In genomic region chr11:1573847-1574255, GRCh38 we compare ENCODE assay signal across 8 cellular contexts. TPM values are rescaled to one million over a fixed set of nuclear protein-coding genes. Genes with fewer than 3 reads are reported as not detected.
DNase-seq lines count a peak whose midpoint lies in the region; ATAC-seq and TF ChIP-seq lines count a peak whose summit lies in the region.

No MANE protein-coding gene starts in this region.

- intact Hi-C loops in activated T-helper 2 cell treated with anti-CD3 and anti-CD28 coated beads, Interferon-gamma antibody, Interleukin-2, Interleukin-4, amounts not matched to agents 10 μg/mL and 5 μg/mL and 100 μg/mL, durations not matched to agents 14 hours and 24 hours and 36 hours (cut with micrococcal nuclease) = loop anchor here (2.0 to 10.0 kb wide), 4 partner anchors 25 to 571 kb away; no protein-coding TSS in a partner anchor
- intact Hi-C loops in right lobe of liver (cut with DNase I) = loop anchor here in 1 of 2 donors (10.0 kb wide), 1 partner anchor 119 kb away; no protein-coding TSS in a partner anchor

- H3K4me1 Mint-ChIP-seq in activated T-cell treated with anti-CD3 and anti-CD28 coated beads, Interleukin-2, amount 50 U/mL, for 72 hours (ENCODE audit: low read depth) = peaks cover 8% of the 10 kb centered on the region
- H3K4me1 Mint-ChIP-seq in activated T-helper 2 cell treated with anti-CD3 and anti-CD28 coated beads, Interferon-gamma antibody, Interleukin-2, Interleukin-4, amounts not matched to agents 10 μg/mL and 5 μg/mL and 100 μg/mL, durations not matched to agents 14 hours and 24 hours and 36 hours (ENCODE audit: low read depth) = no peaks in the 10 kb centered on the region

- no peak for TF ChIP-seq EP300 in upper lobe of left lung (IDR thresholded peaks at IDR 0.05)

- DNase-seq in activated T-cell treated with anti-CD3 and anti-CD28 coated beads, Interleukin-2, amount 50 U/mL, for 72 hours = no peak
- DNase-seq in activated T-cell treated with anti-CD3 and anti-CD28 coated beads, Interleukin-2, amount 50 U/mL, for 48 hours = no peak
- DNase-seq in activated T-helper 2 cell treated with anti-CD3 and anti-CD28 coated beads, Interferon-gamma antibody, Interleukin-2, Interleukin-4, amounts not matched to agents 10 μg/mL and 5 μg/mL and 100 μg/mL, durations not matched to agents 14 hours and 24 hours and 36 hours (ENCODE audit: low spot score) = no peak
- peak; percentile 80 to 87 (median 81) for DNase-seq in right lobe of liver
- peak; percentile 79 to 87 for DNase-seq in upper lobe of left lung
- DNase-seq in germinal center (ENCODE audit: low spot score) = no peak
- DNase-seq in RKO (ENCODE audit: low spot score) = no peak

- TF ChIP-seq CTCF in right lobe of liver (IDR thresholded peaks at IDR 0.05) (no peak), upper lobe of left lung (IDR thresholded peaks at IDR 0.05) (no peak)

- H3K27ac Mint-ChIP-seq in activated T-cell treated with anti-CD3 and anti-CD28 coated beads, Interleukin-2, amount 50 U/mL, for 72 hours = no peak overlapping the region
- no peak overlapping the region for H3K27ac Mint-ChIP-seq in activated T-helper 2 cell treated with anti-CD3 and anti-CD28 coated beads, Interferon-gamma antibody, Interleukin-2, Interleukin-4, amounts not matched to agents 10 μg/mL and 5 μg/mL and 100 μg/mL, durations not matched to agents 14 hours and 24 hours and 36 hours

- H3K36me3 Mint-ChIP-seq in activated T-cell treated with anti-CD3 and anti-CD28 coated beads, Interleukin-2, amount 50 U/mL, for 72 hours (ENCODE audit: insufficient read depth in 2 of 2) = peaks cover 3 to 5% of the 10 kb centered on the region in 2 donors
- H3K36me3 Mint-ChIP-seq in activated T-helper 2 cell treated with anti-CD3 and anti-CD28 coated beads, Interferon-gamma antibody, Interleukin-2, Interleukin-4, amounts not matched to agents 10 μg/mL and 5 μg/mL and 100 μg/mL, durations not matched to agents 14 hours and 24 hours and 36 hours (ENCODE audit: low read depth) = no peaks in the 10 kb centered on the region

- peak overlapping the region in 2 of 3 donors; percentile 45 for H3K4me3 ChIP-seq in right lobe of liver
- H3K4me3 ChIP-seq in upper lobe of left lung = peak overlapping the region in 3 of 4 donors; percentile 58 to 61 (median 59)

- H3K9me3 Mint-ChIP-seq in activated T-cell treated with anti-CD3 and anti-CD28 coated beads, Interleukin-2, amount 50 U/mL, for 72 hours = peaks cover 0 to 6% of the 10 kb centered on the region in 2 donors
- H3K9me3 Mint-ChIP-seq in activated T-helper 2 cell treated with anti-CD3 and anti-CD28 coated beads, Interferon-gamma antibody, Interleukin-2, Interleukin-4, amounts not matched to agents 10 μg/mL and 5 μg/mL and 100 μg/mL, durations not matched to agents 14 hours and 24 hours and 36 hours = peaks cover 6% of the 10 kb centered on the region

- peaks cover 7% of the 10 kb centered on the region for H3K27me3 Mint-ChIP-seq in activated T-cell treated with anti-CD3 and anti-CD28 coated beads, Interleukin-2, amount 50 U/mL, for 72 hours (ENCODE audit: low read depth)
- peaks cover 36% of the 10 kb centered on the region for H3K27me3 Mint-ChIP-seq in activated T-helper 2 cell treated with anti-CD3 and anti-CD28 coated beads, Interferon-gamma antibody, Interleukin-2, Interleukin-4, amounts not matched to agents 10 μg/mL and 5 μg/mL and 100 μg/mL, durations not matched to agents 14 hours and 24 hours and 36 hours (ENCODE audit: low read depth)

- H3K4me1 ChIP-seq in right lobe of liver (peaks cover 0 to 19% (median 5%) of the 10 kb centered on the region in 4 donors), upper lobe of left lung (peaks cover 30 to 52% (median 36%) of the 10 kb centered on the region in 4 donors)

- H3K9me3 ChIP-seq in right lobe of liver (no peaks in the 10 kb centered on the region), upper lobe of left lung (peaks cover 0 to 7% (median 6%) of the 10 kb centered on the region in 4 donors)

- peak; percentile 3 to 14 for ATAC-seq in activated T-cell treated with anti-CD3 and anti-CD28 coated beads, Interleukin-2, amount 50 U/mL, for 72 hours (replicated peaks in 1 of 2)
- ATAC-seq in right lobe of liver (peak; percentile 77 to 80 (median 78)), upper lobe of left lung (ENCODE audit: low FRiP score in 2 of 2) (peak; percentile 29 to 85), HG02852 (IDR thresholded peaks at IDR 0.05; ENCODE audit: unreplicated experiment) (no peak)

- peak overlapping the region; percentile 15 to 48 (median 31) for H3K27ac ChIP-seq in right lobe of liver
- H3K27ac ChIP-seq in upper lobe of left lung = peak overlapping the region; percentile 75 to 90 (median 82)

- H3K36me3 ChIP-seq in right lobe of liver (no peaks in the 10 kb centered on the region), upper lobe of left lung (no peaks in the 10 kb centered on the region)

- peak overlapping the region; percentile 78 to 79 for H3K4me3 Mint-ChIP-seq in activated T-cell treated with anti-CD3 and anti-CD28 coated beads, Interleukin-2, amount 50 U/mL, for 72 hours
- peak overlapping the region; percentile 33 for H3K4me3 Mint-ChIP-seq in activated T-helper 2 cell treated with anti-CD3 and anti-CD28 coated beads, Interferon-gamma antibody, Interleukin-2, Interleukin-4, amounts not matched to agents 10 μg/mL and 5 μg/mL and 100 μg/mL, durations not matched to agents 14 hours and 24 hours and 36 hours (ENCODE audit: low read depth)

- H3K27me3 ChIP-seq in right lobe of liver (no peaks in the 10 kb centered on the region), upper lobe of left lung (peaks cover 0 to 20% (median 6%) of the 10 kb centered on the region in 4 donors)

- TF ChIP-seq POLR2A in right lobe of liver (IDR thresholded peaks at IDR 0.05) (peak; percentile 77), upper lobe of left lung (IDR thresholded peaks at IDR 0.05) (peak in 1 of 4 donors; percentile 55)

- 0% methylated on average over 1 of the region's 10 CpGs for WGBS in right lobe of liver (ENCODE audit: insufficient coverage, low coverage, low lambda C conversion rate, missing lambda C conversion rate)
- WGBS in upper lobe of left lung, 2 donors = 3 to 8% methylated on average over 8 to 10 of the region's 10 CpGs

RNA-seq across cellular contexts. Expression of gene DUSP8, which starts 1.8 kb away (rescaled TPM):
- total RNA-seq in activated T-cell treated with anti-CD3 and anti-CD28 coated beads, Interleukin-2, amount 50 U/mL, for 72 hours = 1 to 10 TPM; 2.8 to 5.1 TPM
- 1.2 and 1.8 TPM in 2 replicates for total RNA-seq in activated T-helper 2 cell treated with anti-CD3 and anti-CD28 coated beads, Interferon-gamma antibody, Interleukin-2, Interleukin-4, amounts not matched to agents 10 μg/mL and 5 μg/mL and 100 μg/mL, durations not matched to agents 14 hours and 24 hours and 36 hours
- 10 to 100 TPM in 2 of 6 experiments, 1 to 10 TPM in 2, under 1 TPM in 2; 0.22 to 13.7 (median 4.4) TPM for total RNA-seq in right lobe of liver
- 10 to 100 TPM in 5 of 6 donors, 1 to 10 TPM in 1; 5.2 to 19.3 (median 13.5) TPM for total RNA-seq in upper lobe of left lung

RNA-seq across cellular contexts. Expression of gene KRTAP5-1, which starts 11.2 kb away (rescaled TPM):
- total RNA-seq in activated T-cell treated with anti-CD3 and anti-CD28 coated beads, Interleukin-2, amount 50 U/mL, for 72 hours = not detected
- total RNA-seq in activated T-helper 2 cell treated with anti-CD3 and anti-CD28 coated beads, Interferon-gamma antibody, Interleukin-2, Interleukin-4, amounts not matched to agents 10 μg/mL and 5 μg/mL and 100 μg/mL, durations not matched to agents 14 hours and 24 hours and 36 hours = not detected in 2 replicates
- total RNA-seq in right lobe of liver = not detected
- total RNA-seq in upper lobe of left lung = not detected

RNA-seq across cellular contexts. Expression of gene KRTAP5-2, which starts 24.2 kb away (rescaled TPM):
- total RNA-seq in activated T-cell treated with anti-CD3 and anti-CD28 coated beads, Interleukin-2, amount 50 U/mL, for 72 hours = not detected
- total RNA-seq in activated T-helper 2 cell treated with anti-CD3 and anti-CD28 coated beads, Interferon-gamma antibody, Interleukin-2, Interleukin-4, amounts not matched to agents 10 μg/mL and 5 μg/mL and 100 μg/mL, durations not matched to agents 14 hours and 24 hours and 36 hours = not detected in 2 replicates
- total RNA-seq in right lobe of liver (not detected), upper lobe of left lung (not detected)

RNA-seq across cellular contexts. Expression of gene KRTAP5-3, which starts 34.4 kb away (rescaled TPM):
- not detected for total RNA-seq in activated T-cell treated with anti-CD3 and anti-CD28 coated beads, Interleukin-2, amount 50 U/mL, for 72 hours
- total RNA-seq in activated T-helper 2 cell treated with anti-CD3 and anti-CD28 coated beads, Interferon-gamma antibody, Interleukin-2, Interleukin-4, amounts not matched to agents 10 μg/mL and 5 μg/mL and 100 μg/mL, durations not matched to agents 14 hours and 24 hours and 36 hours = not detected in 2 replicates
- total RNA-seq in right lobe of liver = not detected
- not detected for total RNA-seq in upper lobe of left lung

RNA-seq across cellular contexts. Expression of gene KRTAP5-4, which starts 48.1 kb away (rescaled TPM):
- total RNA-seq in activated T-cell treated with anti-CD3 and anti-CD28 coated beads, Interleukin-2, amount 50 U/mL, for 72 hours = not detected
- total RNA-seq in activated T-helper 2 cell treated with anti-CD3 and anti-CD28 coated beads, Interferon-gamma antibody, Interleukin-2, Interleukin-4, amounts not matched to agents 10 μg/mL and 5 μg/mL and 100 μg/mL, durations not matched to agents 14 hours and 24 hours and 36 hours = not detected in 2 replicates
- total RNA-seq in right lobe of liver (not detected), upper lobe of left lung (not detected)

Comparison
In these comparisons a context has a peak if more than half of its experiments do, and no peak if none do; other contexts are left out.
1. DNase-seq: peak in right lobe of liver (3 of 3) and upper lobe of left lung (2 of 2); none in activated T-cell treated with anti-CD3 and anti-CD28 coated beads, Interleukin-2, amount 50 U/mL, for 72 hours (0 of 2), activated T-cell treated with anti-CD3 and anti-CD28 coated beads, Interleukin-2, amount 50 U/mL, for 48 hours (0 of 2), activated T-helper 2 cell treated with anti-CD3 and anti-CD28 coated beads, Interferon-gamma antibody, Interleukin-2, Interleukin-4, amounts not matched to agents 10 μg/mL and 5 μg/mL and 100 μg/mL, durations not matched to agents 14 hours and 24 hours and 36 hours (single experiment), germinal center (single experiment) and RKO (single experiment).